ENCODE assay signal across 1 cellular context in the genomic region with DNA sequence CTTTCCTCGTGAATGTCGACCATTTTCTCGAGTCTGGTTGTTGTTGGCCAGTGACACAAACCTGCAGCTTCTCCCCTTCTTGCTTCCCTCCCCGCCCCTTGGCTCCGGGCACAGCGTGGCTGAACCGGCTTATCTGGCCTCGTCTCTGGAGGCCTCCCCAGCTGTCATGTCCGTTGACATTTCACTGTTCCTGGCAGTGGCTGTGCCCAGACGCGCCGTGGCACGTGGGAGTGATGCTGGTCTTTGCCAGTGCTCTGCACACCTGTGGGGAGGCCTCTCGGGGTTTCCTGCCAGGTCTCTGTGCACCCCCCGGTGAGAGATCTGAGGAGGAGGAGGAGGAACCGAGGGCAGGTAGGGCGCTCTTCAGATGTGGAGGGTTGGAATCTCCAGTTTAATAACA.
TF ChIP-seq lines count a peak whose summit lies in the region.

No MANE protein-coding gene starts in this region.

TF ChIP-seq in HepG2, 621 proteins besides CTCF, POLR2A, EP300 and RAD21:
- TF ChIP-seq SP140L (CRISPR knock-in tag; IDR thresholded peaks at IDR 0.05; ENCODE audit: borderline replicate concordance) (no peak), HNRNPLL (IDR thresholded peaks at IDR 0.05; ENCODE audit: low read depth, low read length, poor library complexity, severe bottlenecking) (peak; percentile 22), ZBTB38 (CRISPR knock-in tag; IDR thresholded peaks at IDR 0.05) (peak; percentile 43), ETV6 (CRISPR knock-in tag; conservative IDR thresholded peaks at IDR 0.05) (no peak), ZNF235 (CRISPR knock-in tag; IDR thresholded peaks at IDR 0.05; ENCODE audit: borderline replicate concordance) (0 out of 2 replicates have a peak, but pooled peaks have one; percentile 13), HNRNPL (IDR thresholded peaks at IDR 0.05; ENCODE audit: low read depth, low read length) (0 out of 2 replicates have a peak, but pooled peaks have one; percentile 68), ZFY (CRISPR knock-in tag; IDR thresholded peaks at IDR 0.05) (peak; percentile 3; the same call in 1 of the 2 replicates)
- TF ChIP-seq, protein P1, sequence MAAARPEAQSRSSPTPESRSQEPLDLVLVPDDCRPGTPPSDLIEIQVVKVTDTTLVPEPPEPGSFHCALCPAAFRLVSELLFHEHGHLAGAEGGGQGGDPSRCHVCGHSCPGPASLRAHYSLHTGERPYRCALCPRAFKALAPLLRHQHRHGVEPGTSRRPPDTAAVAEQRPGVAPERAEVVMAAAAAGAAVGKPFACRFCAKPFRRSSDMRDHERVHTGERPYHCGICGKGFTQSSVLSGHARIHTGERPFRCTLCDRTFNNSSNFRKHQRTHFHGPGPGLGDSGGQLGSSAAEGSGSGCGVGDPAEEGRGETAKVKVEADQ (CRISPR knock-in tag; IDR thresholded peaks at IDR 0.05; ENCODE audit: borderline replicate concordance) = no peak
TF ChIP-seq in HepG2: peak in this region for 5.
